In genomic region chr15:90054618-90055097, GRCh38 we compare ENCODE assay signal across 1 cellular context.
TF ChIP-seq lines count a peak whose summit lies in the region.

No MANE protein-coding gene starts in this region.

TF ChIP-seq in HepG2, 621 proteins besides CTCF, POLR2A, EP300 and RAD21 (continued from another document and continues in another):
- TF ChIP-seq LRRFIP1 (CRISPR knock-in tag; conservative IDR thresholded peaks at IDR 0.05) (no peak), RFX3 (CRISPR knock-in tag; IDR thresholded peaks at IDR 0.05) (no peak), ETV6 (CRISPR knock-in tag; conservative IDR thresholded peaks at IDR 0.05) (no peak), POLR2G (IDR thresholded peaks at IDR 0.05; ENCODE audit: low read depth, low read length) (no peak), HDAC6 (IDR thresholded peaks at IDR 0.05; ENCODE audit: low read depth, low read length) (no peak), ZFX (CRISPR knock-in tag; IDR thresholded peaks at IDR 0.05; ENCODE audit: low read depth) (peak; percentile 53; the same call in 1 of the 2 replicates), ELF1 (CRISPR knock-in tag; IDR thresholded peaks at IDR 0.05) (peak; percentile 41), ZNF574 (CRISPR knock-in tag; IDR thresholded peaks at IDR 0.05) (no peak; the same call in 1 of the 2 replicates), FUBP1 (CRISPR knock-in tag; IDR thresholded peaks at IDR 0.05; ENCODE audit: borderline replicate concordance) (no peak), BRCA1 (CRISPR knock-in tag; IDR thresholded peaks at IDR 0.05) (0 out of 2 replicates have a peak, but pooled peaks have one; percentile 41), ZBTB38 (CRISPR knock-in tag; IDR thresholded peaks at IDR 0.05) (no peak), THAP7 (CRISPR knock-in tag; IDR thresholded peaks at IDR 0.05) (0 out of 2 replicates have a peak, but pooled peaks have one; percentile 40), CEBPZ (IDR thresholded peaks at IDR 0.05; ENCODE audit: low read length) (no peak), NR2C2 (CRISPR knock-in tag; IDR thresholded peaks at IDR 0.05; ENCODE audit: borderline replicate concordance) (no peak), ZNF841 (CRISPR knock-in tag; IDR thresholded peaks at IDR 0.05; ENCODE audit: borderline replicate concordance) (no peak), RNF219 (CRISPR knock-in tag; IDR thresholded peaks at IDR 0.05) (no peak), ZNF503 (CRISPR knock-in tag; IDR thresholded peaks at IDR 0.05) (peak; percentile 63; the same call in 1 of the 2 replicates), U2AF2 (IDR thresholded peaks at IDR 0.05; ENCODE audit: low read depth, low read length) (no peak), PAXIP1 (CRISPR knock-in tag; conservative IDR thresholded peaks at IDR 0.05) (peak; percentile 91), SP1 (IDR thresholded peaks at IDR 0.05) (no peak), SP1 (CRISPR knock-in tag; IDR thresholded peaks at IDR 0.05) (0 out of 2 replicates have a peak, but pooled peaks have one; percentile 25), KAT2B (IDR thresholded peaks at IDR 0.05; ENCODE audit: borderline replicate concordance, low read depth, low read length) (no peak), ZNF740 (CRISPR knock-in tag; IDR thresholded peaks at IDR 0.05) (no peak), ZMAT5 (CRISPR knock-in tag; IDR thresholded peaks at IDR 0.05; ENCODE audit: borderline replicate concordance, low read depth) (no peak), MAX (IDR thresholded peaks at IDR 0.05) (0 out of 2 replicates have a peak, but pooled peaks have one; percentile 14), ZNF180 (CRISPR knock-in tag; IDR thresholded peaks at IDR 0.05; ENCODE audit: borderline replicate concordance, low read depth) (no peak), RFXAP (CRISPR knock-in tag; IDR thresholded peaks at IDR 0.05; ENCODE audit: borderline replicate concordance) (no peak), TRIM24 (CRISPR knock-in tag; IDR thresholded peaks at IDR 0.05) (no peak), ZNF576 (CRISPR knock-in tag; IDR thresholded peaks at IDR 0.05) (no peak), PITX1 (CRISPR knock-in tag; IDR thresholded peaks at IDR 0.05) (no peak; the same call in 1 of the 2 replicates), DMTF1 (CRISPR knock-in tag; IDR thresholded peaks at IDR 0.05) (no peak)
